Comparison of ENCODE assay signal across 8 cellular contexts in the genomic region with DNA sequence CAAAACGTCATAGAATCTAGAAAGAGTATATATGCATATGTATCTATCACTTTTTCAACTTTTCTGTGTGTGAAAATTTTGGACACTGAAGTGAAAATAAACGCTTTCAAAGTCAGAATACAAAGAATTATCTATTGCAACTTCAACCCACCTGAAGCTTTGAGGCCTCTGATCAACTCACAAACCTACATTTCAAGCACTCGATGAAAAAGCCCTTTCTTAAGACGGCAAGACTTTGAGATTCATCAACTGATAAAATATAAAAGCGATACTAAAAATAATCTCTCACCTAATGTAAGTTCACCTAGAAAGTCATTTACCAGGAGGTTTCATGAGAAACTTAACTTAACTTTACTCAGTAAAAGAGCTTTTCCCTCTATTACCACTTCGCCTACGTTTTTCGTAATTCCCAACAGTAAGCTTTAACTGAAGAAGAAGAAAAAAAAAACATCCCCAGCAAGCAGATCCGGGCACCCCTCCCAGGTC. TPM values are rescaled to one million over a fixed set of nuclear protein-coding genes. Genes with fewer than 3 reads are reported as not detected.
DNase-seq lines count a peak whose midpoint lies in the region; ATAC-seq and TF ChIP-seq lines count a peak whose summit lies in the region.

No MANE protein-coding gene starts in this region.

- peaks cover 62% of the 10 kb centered on the region for H3K79me2 ChIP-seq in mammary epithelial cell (ENCODE audit: insufficient read depth, low read length)
- H3K79me2 ChIP-seq in mesendoderm (ENCODE audit: control insufficient read depth, insufficient read depth, low read length) = peaks cover 52% of the 10 kb centered on the region

- intact Hi-C loops in IMR-90 (cut with micrococcal nuclease) (loop anchor here (2.0 to 5.0 kb wide), 2 partner anchors 140 to 154 kb away; partner anchors contain the start of gene MTMR12), mammary epithelial cell (cut with micrococcal nuclease) (loop anchor here (5.0 kb wide), 2 partner anchors 59 to 424 kb away; no protein-coding TSS in a partner anchor), aorta (cut with DNase I) (loop anchor here in 1 of 2 donors (5.0 kb wide), 2 partner anchors 59 to 139 kb away; partner anchors contain the start of gene MTMR12)

- ATAC-seq in IMR-90 (ENCODE audit: low read depth) (no peak), aorta (ENCODE audit: low FRiP score) (no peak), GM18858 (IDR thresholded peaks at IDR 0.05; ENCODE audit: unreplicated experiment) (no peak), GM21786 (IDR thresholded peaks at IDR 0.05; ENCODE audit: unreplicated experiment) (no peak)

- H3K79me1 ChIP-seq in IMR-90 (ENCODE audit: low read depth in 1 of 2, low read length in 2 of 2) (peaks cover 0 to 37% of the 10 kb centered on the region in 2 experiments; a peak in 3 of 4 replicates), mesendoderm (ENCODE audit: low read length) (peaks cover 2% of the 10 kb centered on the region)

- TF ChIP-seq POLR2A in IMR-90 (IDR thresholded peaks at IDR 0.05; ENCODE audit: low read depth, low read length) = no peak

- H4K91ac ChIP-seq in IMR-90 (ENCODE audit: insufficient read depth, low read depth, low read length) = peak overlapping the region; percentile 48; the same call in 1 of the 2 replicates

- H2BK15ac ChIP-seq in IMR-90 (ENCODE audit: low read depth, low read length) (no peak overlapping the region), mesendoderm (replicated peaks; ENCODE audit: low read depth) (no peak overlapping the region)

- no peak for DNase-seq in IMR-90
- DNase-seq in mammary epithelial cell = no peak
- DNase-seq in mesendoderm = peak; percentile 35
- no peak for DNase-seq in aorta
- no peak for DNase-seq in SW 1271 (lab: John Stamatoyannopoulos, UW)

- in situ Hi-C loops in IMR-90 (cut with MboI; ENCODE audit: low sequenced_read_pairs) = loop anchor here (5.0 kb wide), 1 partner anchor 54 kb away; no protein-coding TSS in a partner anchor
- in situ Hi-C loops in mammary epithelial cell (cut with MboI; ENCODE audit: low sequenced_read_pairs in 2 of 2) = no loop called here

- dilution Hi-C loops in IMR-90 (cut with HindIII; ENCODE audit: low sequenced_read_pairs, unreplicated experiment) (no loop called here), mammary epithelial cell (cut with HindIII; ENCODE audit: low sequenced_read_pairs) (loop anchor here (5.0 kb wide), 1 partner anchor 54 kb away; no protein-coding TSS in a partner anchor)

- no peak for TF ChIP-seq RAD21 in IMR-90 (IDR thresholded peaks at IDR 0.05; ENCODE audit: low read length)

- H3K9me1 ChIP-seq in IMR-90 (ENCODE audit: insufficient read depth, low read length) = peaks cover 6% of the 10 kb centered on the region; the same call in 1 of the 2 replicates

- peak overlapping the region; percentile 99 for H3K9ac ChIP-seq in BLaER1
- peak overlapping the region; percentile 94 for H3K9ac ChIP-seq in IMR-90 (ENCODE audit: low read depth, low read length)
- peak overlapping the region; percentile 90 for H3K9ac ChIP-seq in mammary epithelial cell (ENCODE audit: insufficient read depth, low read length)
- H3K9ac ChIP-seq in mesendoderm (ENCODE audit: low read length) = peak overlapping the region; percentile 98

- H2BK20ac ChIP-seq in IMR-90 (ENCODE audit: low read depth, low read length) = no peak overlapping the region

- peak overlapping the region; percentile 100 for H3K27ac ChIP-seq in BLaER1
- H3K27ac ChIP-seq in IMR-90 (ENCODE audit: insufficient read depth, low read length) = peak overlapping the region; percentile 99
- peak overlapping the region; percentile 73 for H3K27ac ChIP-seq in mammary epithelial cell (ENCODE audit: insufficient read depth, low read depth, low read length)
- H3K27ac ChIP-seq in mesendoderm (ENCODE audit: low read depth, low read length) = peak overlapping the region; percentile 100
- peak overlapping the region in 1 of 2 donors; percentile 78 for H3K27ac ChIP-seq in aorta (ENCODE audit: low read depth in 1 of 2, low read length in 2 of 2)

- H3K4me3 ChIP-seq in BLaER1 = peak overlapping the region; percentile 99
- peak overlapping the region; percentile 86 for H3K4me3 ChIP-seq in IMR-90 (ENCODE audit: insufficient read depth, low read depth, low read length)
- H3K4me3 ChIP-seq in mammary epithelial cell (replicated peaks in 1 of 3; ENCODE audit: insufficient read depth in 1 of 3, low read depth in 2 of 3, low read length in 3 of 3) = peak overlapping the region; percentile 75 to 99 (median 83)
- H3K4me3 ChIP-seq in mesendoderm (ENCODE audit: low read length) = peak overlapping the region; percentile 89
- peak overlapping the region; percentile 62 to 91 for H3K4me3 ChIP-seq in aorta (ENCODE audit: low read length in 2 of 2)

- CTCF ChIA-PET in IMR-90 (lab: Yijun Ruan, JAX) (interaction anchor here (0.6 kb wide), 2 partner anchors 33 to 440 kb away, joined by 4 read pairs; no protein-coding TSS in a partner anchor), mammary epithelial cell (lab: Charles Lee; ENCODE audit: low non-redundant PET) (no interaction called here)

- H2AK9ac ChIP-seq in IMR-90 (replicated peaks; ENCODE audit: low read depth, low read length, poor library complexity) = peak overlapping the region; percentile 99

- no peaks in the 10 kb centered on the region for H3K27me3 ChIP-seq in BLaER1
- H3K27me3 ChIP-seq in IMR-90 (ENCODE audit: control insufficient read depth, insufficient read depth, low read length) = no peaks in the 10 kb centered on the region
- H3K27me3 ChIP-seq in mammary epithelial cell (ENCODE audit: insufficient read depth, low read length) = no peaks in the 10 kb centered on the region
- no peaks in the 10 kb centered on the region for H3K27me3 ChIP-seq in mesendoderm (ENCODE audit: insufficient read depth, low read length, poor library complexity)
- H3K27me3 ChIP-seq in aorta (ENCODE audit: control insufficient read depth in 1 of 2, insufficient read depth in 2 of 2, low read length in 1 of 2) = no peaks in the 10 kb centered on the region

- H4K5ac ChIP-seq in IMR-90 (ENCODE audit: low read depth, low read length) (no peak overlapping the region), mesendoderm (ENCODE audit: low read length) (no peak overlapping the region)

- H3K36me3 ChIP-seq in BLaER1 = peaks cover 39% of the 10 kb centered on the region
- peaks cover 14% of the 10 kb centered on the region for H3K36me3 ChIP-seq in IMR-90 (ENCODE audit: control insufficient read depth, insufficient read depth, low read length)
- H3K36me3 ChIP-seq in mammary epithelial cell (ENCODE audit: insufficient read depth, low read length) = peaks cover 18% of the 10 kb centered on the region
- peaks cover 2% of the 10 kb centered on the region for H3K36me3 ChIP-seq in mesendoderm (ENCODE audit: control insufficient read depth, insufficient read depth, low read length)
- H3K36me3 ChIP-seq in aorta (ENCODE audit: control insufficient read depth in 1 of 2, insufficient read depth in 2 of 2, low read length in 1 of 2) = peaks cover 0 to 2% of the 10 kb centered on the region in 2 donors

- H3K18ac ChIP-seq in IMR-90 (ENCODE audit: low read depth, low read length) = peak overlapping the region; percentile 30; the same call in 1 of the 2 replicates
- H3K18ac ChIP-seq in mesendoderm (ENCODE audit: low read length) = peak overlapping the region; percentile 88

- peak overlapping the region; percentile 88 for H3K56ac ChIP-seq in IMR-90 (ENCODE audit: extremely low read depth, insufficient read depth, low read length)
- peak overlapping the region; percentile 99 for H3K56ac ChIP-seq in mesendoderm (ENCODE audit: low read length)

- BruUV-seq in IMR-90 (replicated peaks; lab: Mats Ljungman, UMichigan) (no TSS peak), mammary epithelial cell (replicated peaks; lab: Mats Ljungman, UMichigan) (TSS peak; percentile 22)

- TF ChIP-seq CTCF in IMR-90 (conservative IDR thresholded peaks at IDR 0.05; ENCODE audit: low read depth, low read length) (no peak), mammary epithelial cell (conservative IDR thresholded peaks at IDR 0.05 in 1 of 2, IDR thresholded peaks at IDR 0.05 in 1 of 2; ENCODE audit: extremely low read depth in 1 of 2, insufficient read depth in 1 of 2, low read depth in 1 of 2, low read length in 2 of 2) (no peak)

- H4K20me1 ChIP-seq in BLaER1 = peaks cover 56% of the 10 kb centered on the region
- H4K20me1 ChIP-seq in IMR-90 (ENCODE audit: insufficient read depth, low read length) = peaks cover 56% of the 10 kb centered on the region
- no peaks in the 10 kb centered on the region for H4K20me1 ChIP-seq in mammary epithelial cell (ENCODE audit: insufficient read depth, low read length)

- peak overlapping the region; percentile 79 for H3K14ac ChIP-seq in IMR-90 (replicated peaks; ENCODE audit: low read depth, low read length)

- H2BK120ac ChIP-seq in IMR-90 (ENCODE audit: low read depth, low read length) (no peak overlapping the region), mesendoderm (ENCODE audit: low read depth, low read length) (peak overlapping the region; percentile 39)

- H4K8ac ChIP-seq in IMR-90 (ENCODE audit: low read depth in 2 of 2, low read length in 2 of 2) = no peak overlapping the region; a peak in 2 of 4 replicates
- no peak overlapping the region for H4K8ac ChIP-seq in mesendoderm (ENCODE audit: low read depth, low read length)

- H3K4me1 ChIP-seq in BLaER1 (peaks cover 30% of the 10 kb centered on the region), IMR-90 (ENCODE audit: control insufficient read depth, insufficient read depth, low read length) (peaks cover 5% of the 10 kb centered on the region), mammary epithelial cell (ENCODE audit: insufficient read depth, low read length) (peaks cover 19% of the 10 kb centered on the region), mesendoderm (ENCODE audit: control insufficient read depth, low read depth, low read length) (no peaks in the 10 kb centered on the region), aorta (ENCODE audit: control insufficient read depth in 1 of 2, insufficient read depth in 2 of 2, low read length in 2 of 2) (peaks cover 2 to 3% of the 10 kb centered on the region in 2 donors)

- peak overlapping the region; percentile 80; the same call in 1 of the 2 replicates for H3K23ac ChIP-seq in IMR-90 (ENCODE audit: low read depth, low read length)
- H3K23ac ChIP-seq in mesendoderm (ENCODE audit: low read length) = peak overlapping the region; percentile 66

- H3K4me2 ChIP-seq in BLaER1 (peak overlapping the region; percentile 81), IMR-90 (ENCODE audit: low read depth, low read length) (peak overlapping the region; percentile 79), mammary epithelial cell (ENCODE audit: insufficient read depth, low read depth, low read length) (peak overlapping the region; percentile 99), mesendoderm (ENCODE audit: low read length) (peak overlapping the region; percentile 48)

- H3K9me3 ChIP-seq in BLaER1 (no peaks in the 10 kb centered on the region), IMR-90 (ENCODE audit: control insufficient read depth, insufficient read depth, low read length) (no peaks in the 10 kb centered on the region), mammary epithelial cell (replicated peaks; ENCODE audit: insufficient read depth, low read length) (no peaks in the 10 kb centered on the region), aorta (ENCODE audit: control insufficient read depth, low read length) (no peaks in the 10 kb centered on the region)

- POLR2A ChIA-PET in IMR-90 (lab: Charles Lee; ENCODE audit: unreplicated experiment) = interaction anchor here (0.6 kb wide), 1 partner anchor 48 kb away, joined by 6 read pairs; no protein-coding TSS in a partner anchor

- peak overlapping the region; percentile 76 for H2AFZ ChIP-seq in IMR-90 (replicated peaks; ENCODE audit: low read length, poor library complexity)
- H2AFZ ChIP-seq in mammary epithelial cell (ENCODE audit: low read depth, low read length) = peak overlapping the region; percentile 100

- H3K4ac ChIP-seq in IMR-90 (ENCODE audit: low read depth, low read length) (peak overlapping the region; percentile 96; the same call in 1 of the 2 replicates), mesendoderm (ENCODE audit: low read depth, low read length) (peak overlapping the region; percentile 94)

- 0% methylated on average over 1 of the region's 9 CpGs; no CpG with 5 or more reads in 1 of the 2 experiments for WGBS in IMR-90 (ENCODE audit: extremely low coverage in 2 of 2, insufficient read length in 1 of 2), 2 experiments
- WGBS in mammary epithelial cell (ENCODE audit: low coverage, missing lambda C conversion rate) = 0% methylated on average over 9 of the region's 9 CpGs
- no CpG with 5 or more reads among the region's 9 CpGs for WGBS in mesendoderm (ENCODE audit: extremely low coverage, insufficient coverage, low lambda C conversion rate)
- 0 to 1% methylated on average over 9 of the region's 9 CpGs for WGBS in aorta, 2 donors

- H2BK5ac ChIP-seq in IMR-90 (ENCODE audit: low read depth, low read length, poor library complexity, severe bottlenecking) (peak overlapping the region; percentile 97), mesendoderm (ENCODE audit: low read length) (no peak overlapping the region)

- H2AK5ac ChIP-seq in IMR-90 (ENCODE audit: low read depth, low read length) = no peak overlapping the region
- no peak overlapping the region for H2AK5ac ChIP-seq in mesendoderm (ENCODE audit: low read length)

RNA-seq across cellular contexts. Expression of gene GOLPH3, which starts 1.2 kb away (rescaled TPM):
- total RNA-seq in IMR-90 (2012; rRNA removed) (38.2 and 59.7 TPM in 2 replicates), mammary epithelial cell (10 to 100 TPM; 61.7 to 67.7 TPM), aorta (10 to 100 TPM; 84.9 to 92.0 TPM)
- polyA plus RNA-seq in IMR-90 (2012; rRNA removed) (32.9 and 41.3 TPM in 2 replicates), mammary epithelial cell (30.6 TPM), aorta (10 to 100 TPM; 57.0 to 63.2 TPM)
- 13.1 and 45.1 TPM in 2 replicates for polyA plus RNA-seq in IMR-90 (2012; cell fraction: cytosol; rRNA removed)
- 29.5 and 36.1 TPM in 2 replicates for polyA plus RNA-seq in IMR-90 (2012; cell fraction: nucleus; rRNA removed; ENCODE audit: low replicate concordance)
- 43.7 TPM for polyA minus RNA-seq in mammary epithelial cell
- 85.3 TPM for polyA plus RNA-seq in mesendoderm (2013, experiment 1 of 2)
- polyA plus RNA-seq in mesendoderm (2013, experiment 2 of 2) = 85.6 TPM

Comparison
In these comparisons a context has a peak if more than half of its experiments do, and no peak if none do; other contexts are left out.
1. H3K4me2 ChIP-seq: peak in every context shown above with its lines; median percentile 99 in mammary epithelial cell; 81 in BLaER1; 79 in IMR-90; 48 in mesendoderm.